ENCODE assay signal across 9 cellular contexts in genomic region chr3:8529197-8529637, GRCh38. TPM values are rescaled to one million over a fixed set of nuclear protein-coding genes. Genes with fewer than 3 reads are reported as not detected.
DNase-seq lines count a peak whose midpoint lies in the region; ATAC-seq and TF ChIP-seq lines count a peak whose summit lies in the region.
"Had no signal": no experiment of that assay in that cellular context is flagged by ENCODE, and none has a peak within 500 bp of the region (broad histone marks: within the 10 kb centered on the region; RNA-seq: fewer than 3 reads in every experiment).

No MANE protein-coding gene starts in this region.

- no peak overlapping the region for H3K4me3 Mint-ChIP-seq in HFFc6

- ATAC-seq in left lobe of liver (peak; percentile 86), GM19324 (IDR thresholded peaks at IDR 0.05; ENCODE audit: low FRiP score, unreplicated experiment) (no peak)

- H3K27me3 Mint-ChIP-seq in HFFc6 (ENCODE audit: insufficient read depth), result no peaks in the 10 kb centered on the region; the same call in 1 of the 2 replicates

- H3K4me1 Mint-ChIP-seq in HFFc6 (ENCODE audit: low read depth), result peaks cover 48% of the 10 kb centered on the region

- H3K9me3 Mint-ChIP-seq in HFFc6, result no peaks in the 10 kb centered on the region

- H3K36me3 Mint-ChIP-seq in HFFc6 (ENCODE audit: low read depth), result peaks cover 4% of the 10 kb centered on the region; the same call in 1 of the 2 replicates

- H3K4me3 ChIP-seq in choroid plexus epithelial cell (ENCODE audit: low read depth, low read length) (no peak overlapping the region), skin epidermis (no peak overlapping the region)

- H3K27ac Mint-ChIP-seq in HFFc6, result peak overlapping the region; percentile 32; the same call in 1 of the 2 replicates

- TF ChIP-seq CTCF in HFFc6 (IDR thresholded peaks at IDR 0.05) (no peak), choroid plexus epithelial cell (conservative IDR thresholded peaks at IDR 0.05; ENCODE audit: low read depth, low read length) (no peak)

- peak; percentile 25 for DNase-seq in HFFc6
- DNase-seq in choroid plexus epithelial cell (ENCODE audit: low read depth), result peak; percentile 56
- peak; percentile 78 for DNase-seq in left lobe of liver (ENCODE audit: low spot score)
- DNase-seq in activated effector memory CD4-positive, alpha-beta T cell treated with Interleukin-2 at 50 U/mL for 16 hours, result no peak
- DNase-seq in activated CD4-positive, alpha-beta T cell treated with anti-CD3 and anti-CD28 coated beads for 4 hours, result no peak
- no peak for DNase-seq in NCI-H2171 (lab: John Stamatoyannopoulos, UW)
- DNase-seq: stimulated activated naive CD4-positive, alpha-beta T cell treated with Interleukin-2 at 50 U/mL for 16 hours had no signal

- H3K27ac ChIP-seq in skin epidermis, result peak overlapping the region in 12 of 21 experiments; percentile 1 to 61 (median 28)

RNA-seq across cellular contexts. Expression of gene LMCD1, which starts 27.6 kb away (rescaled TPM):
- total RNA-seq in HFFc6 (2021; fragmentation: NEBNext Ultra II Directional; extraction: Animal tissue kit (Norgen Biotek cat#: 25700)), result 10 to 100 TPM; 20.1 to 50.6 (median 23.3) TPM
- 2.9 TPM for total RNA-seq in left lobe of liver

Comparison
In these comparisons a context has a peak if more than half of its experiments do, and no peak if none do; other contexts are left out.
1. DNase-seq: peak in HFFc6 (single experiment), choroid plexus epithelial cell (single experiment) and left lobe of liver (single experiment); none in activated effector memory CD4-positive, alpha-beta T cell treated with Interleukin-2 at 50 U/mL for 16 hours (single experiment), activated CD4-positive, alpha-beta T cell treated with anti-CD3 and anti-CD28 coated beads for 4 hours (0 of 2) and NCI-H2171 (single experiment).